Comparison of ENCODE assay signal across 20 cellular contexts in the genomic region with DNA sequence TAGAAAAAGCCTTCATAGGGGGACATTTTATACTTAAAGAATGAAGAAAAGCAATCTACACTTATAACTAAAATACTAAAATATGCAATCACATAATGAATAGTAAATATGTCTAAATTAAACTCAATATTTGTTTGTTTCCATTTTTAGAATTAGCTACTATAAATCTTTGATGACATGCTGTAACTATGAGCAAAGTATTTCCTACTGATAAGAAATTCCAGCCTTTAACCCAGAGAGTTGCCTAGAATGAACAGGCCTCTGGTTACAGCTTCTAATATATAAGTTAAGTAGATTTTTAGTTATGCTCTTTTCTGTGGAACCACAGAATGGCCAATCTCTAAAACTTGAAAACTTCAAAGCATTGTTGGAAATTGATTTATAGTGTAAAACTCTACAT.
"Had no signal": no experiment of that assay in that cellular context is flagged by ENCODE, and none has a peak within 500 bp of the region (broad histone marks: within the 10 kb centered on the region; RNA-seq: fewer than 3 reads in every experiment).

No MANE protein-coding gene starts in this region.

- H3K4me1 ChIP-seq: esophagus squamous epithelium, right lobe of liver, stomach, suprapubic skin, tibial nerve had no signal

- H3K4me3 ChIP-seq: dorsolateral prefrontal cortex, esophagus squamous epithelium, right lobe of liver, skin epidermis, stomach, suprapubic skin, tibial nerve had no signal

- H3K27me3 ChIP-seq: dorsolateral prefrontal cortex, esophagus squamous epithelium, right lobe of liver, stomach, suprapubic skin, tibial nerve had no signal

- DNase-seq: activated CD4-positive, alpha-beta T cell treated with anti-CD3 and anti-CD28 coated beads, Interleukin-2, amount 50 U/mL, for 1 hour; activated CD8-positive, alpha-beta T cell treated with anti-CD3 and anti-CD28 coated beads, Interleukin-2, amount 10 ng/mL, durations not matched to agents 7 days and 5 days; activated gamma-delta T cell; aorta; caudate nucleus; dorsolateral prefrontal cortex; effector memory CD8-positive, alpha-beta T cell; esophagus squamous epithelium; foreskin fibroblast; naive B cell; nucleus accumbens; right lobe of liver; stimulated activated CD4-positive, alpha-beta T cell treated with anti-CD3 and anti-CD28 coated beads, Interleukin-15, amount 100 ng/mL, for 24 hours; stomach; T-helper 9 cell had no signal

- H3K9me3 ChIP-seq: esophagus squamous epithelium, right lobe of liver, stomach, suprapubic skin, tibial nerve had no signal

- H3K27ac ChIP-seq: dorsolateral prefrontal cortex, esophagus squamous epithelium, right lobe of liver, skin epidermis, stomach, suprapubic skin, tibial nerve had no signal

- H3K36me3 ChIP-seq: esophagus squamous epithelium, right lobe of liver, stomach, suprapubic skin, tibial nerve had no signal

- FAIRE-seq: islet of Langerhans, urothelium cell line had no signal
